Comparison of ENCODE assay signal across 17 cellular contexts in the genomic region with DNA sequence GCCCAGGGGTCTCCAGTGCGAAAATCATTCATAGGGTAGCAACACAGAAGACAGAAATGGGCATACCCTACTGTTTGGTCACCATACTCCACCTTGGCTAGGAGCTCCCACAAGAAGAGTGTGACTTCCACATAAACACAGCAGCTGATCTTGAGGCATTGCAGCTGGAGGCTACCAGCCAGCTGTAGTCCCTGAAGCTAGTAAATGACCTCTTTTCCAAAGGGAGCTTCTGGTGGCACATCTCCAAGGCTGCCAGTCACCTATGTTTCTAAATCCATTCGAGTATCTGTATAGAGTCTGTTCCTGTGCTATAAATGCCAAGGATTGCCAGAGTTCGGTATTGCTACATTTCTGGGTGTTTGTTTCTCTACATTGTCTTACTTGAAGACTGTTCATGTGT. TPM values are rescaled to one million over a fixed set of nuclear protein-coding genes. Genes with fewer than 3 reads are reported as not detected.
A peak's percentile ranks its signal among the peaks of the same experiment; 100 is the strongest.
DNase-seq lines count a peak whose midpoint lies in the region; ATAC-seq, FAIRE-seq and TF ChIP-seq lines count a peak whose summit lies in the region.
"Had no signal": no experiment of that assay in that cellular context is flagged by ENCODE, and none has a peak within 500 bp of the region (broad histone marks: within the 10 kb centered on the region; RNA-seq: fewer than 3 reads in every experiment).

No MANE protein-coding gene starts in this region.

- peak; percentile 71 for FAIRE-seq in GM19239 (lab: Jason Lieb, UNC)
- FAIRE-seq: GM18507, H1, HepG2 had no signal

- H3K27me3 ChIP-seq in cardiac muscle cell (no peaks in the 10 kb centered on the region), right atrium auricular region (no peaks in the 10 kb centered on the region)
- H3K27me3 ChIP-seq: BLaER1 treated with 17β-estradiol and CSF1 and Interleukin-3, amounts not matched to agents 10 nM and 100 nM had no signal

- H3K4me3 ChIP-seq in cardiac muscle cell (no peak overlapping the region), right atrium auricular region (no peak overlapping the region)
- H3K4me3 ChIP-seq: BLaER1 treated with 17β-estradiol and CSF1 and Interleukin-3, amounts not matched to agents 10 nM and 100 nM had no signal

- H3K9me3 ChIP-seq in cardiac muscle cell (ENCODE audit: low read depth) (no peaks in the 10 kb centered on the region), right atrium auricular region (no peaks in the 10 kb centered on the region)
- H3K9me3 ChIP-seq: BLaER1 treated with 17β-estradiol and CSF1 and Interleukin-3, amounts not matched to agents 10 nM and 100 nM had no signal

- ATAC-seq in left lobe of liver: peak; percentile 31
- no peak for ATAC-seq in GM18519 (IDR thresholded peaks at IDR 0.05; ENCODE audit: low FRiP score, unreplicated experiment)
- no peak for ATAC-seq in HG03045 (IDR thresholded peaks at IDR 0.05; ENCODE audit: unreplicated experiment)
- ATAC-seq: CD8-positive, alpha-beta T cell; HepG2 had no signal

- TF ChIP-seq CTCF in cardiac muscle cell (IDR thresholded peaks at IDR 0.05; ENCODE audit: low read depth, low read length) (no peak), right atrium auricular region (IDR thresholded peaks at IDR 0.05) (no peak)

- H3K27ac ChIP-seq in cardiac muscle cell: peak overlapping the region; percentile 16
- no peak overlapping the region for H3K27ac ChIP-seq in right atrium auricular region
- H3K27ac ChIP-seq: BLaER1 treated with 17β-estradiol and CSF1 and Interleukin-3, amounts not matched to agents 10 nM and 100 nM had no signal

- no peak for DNase-seq in cardiac muscle cell (ENCODE audit: low read depth in 1 of 2, low spot score in 1 of 2)
- DNase-seq in right atrium auricular region (ENCODE audit: low spot score): no peak
- no peak for DNase-seq in GM19239 (ENCODE audit: insufficient read length, low spot score)
- DNase-seq in left lobe of liver (ENCODE audit: low spot score): no peak
- no peak for DNase-seq in activated CD4-positive, alpha-beta T cell treated with anti-CD3 and anti-CD28 coated beads for 4 hours
- DNase-seq: Calu3; CD8-positive, alpha-beta T cell; DMS79 treated with DMSO at 0.1 percent for 48 hours; GF-D8; H9 had no signal

- peaks cover 36% of the 10 kb centered on the region for H3K4me1 ChIP-seq in cardiac muscle cell (ENCODE audit: low read depth)
- no peaks in the 10 kb centered on the region for H3K4me1 ChIP-seq in right atrium auricular region
- H3K4me1 ChIP-seq: BLaER1 treated with 17β-estradiol and CSF1 and Interleukin-3, amounts not matched to agents 10 nM and 100 nM had no signal

- H3K36me3 ChIP-seq in cardiac muscle cell (no peaks in the 10 kb centered on the region), right atrium auricular region (no peaks in the 10 kb centered on the region)
- H3K36me3 ChIP-seq: BLaER1 treated with 17β-estradiol and CSF1 and Interleukin-3, amounts not matched to agents 10 nM and 100 nM had no signal

RNA-seq across cellular contexts. Expression of gene PNPLA4, which starts 21.3 kb away (rescaled TPM):
- total RNA-seq in cardiac muscle cell (56.2 and 58.5 TPM in 2 replicates), right atrium auricular region (10 to 100 TPM; 34.0 to 52.6 TPM), left lobe of liver (15.6 TPM)
- 70.4 and 72.6 TPM in 2 replicates for polyA plus RNA-seq in cardiac muscle cell
- total RNA-seq: A172 had no signal
